ENCODE assay signal across 13 cellular contexts in genomic region chr6:142900467-142900961, GRCh38. TPM values are rescaled to one million over a fixed set of nuclear protein-coding genes. Genes with fewer than 3 reads are reported as not detected.
DNase-seq lines count a peak whose midpoint lies in the region; ATAC-seq and TF ChIP-seq lines count a peak whose summit lies in the region.
"Had no signal": no experiment of that assay in that cellular context is flagged by ENCODE, and none has a peak within 500 bp of the region (broad histone marks: within the 10 kb centered on the region; RNA-seq: fewer than 3 reads in every experiment).

No MANE protein-coding gene starts in this region.

- TF ChIP-seq CTCF in gastroesophageal sphincter (IDR thresholded peaks at IDR 0.05), result no peak
- no peak for TF ChIP-seq CTCF in WTC11 (IDR thresholded peaks at IDR 0.05)

- H3K9me3 Mint-ChIP-seq in activated T-helper 1 cell treated with anti-CD3 and anti-CD28 coated beads, Interleukin-12 subunit alpha, Interleukin-12 subunit beta, Interleukin-2, Interleukin-4 antibody, amounts not matched to agents 30 ng/mL and 10 ng/mL and 1 ng/mL, durations not matched to agents 14 hours and 24 hours and 36 hours, result no peaks in the 10 kb centered on the region
- no peaks in the 10 kb centered on the region for H3K9me3 Mint-ChIP-seq in WTC11
- H3K9me3 Mint-ChIP-seq: stimulated activated memory B cell treated with anti-CD40 and anti-IgM and Interleukin-4, amounts not matched to agents 10 μg/mL and 1 μg/mL and 100 μg/mL, for 72 hours had no signal

- no peak for TF ChIP-seq EP300 in gastroesophageal sphincter (IDR thresholded peaks at IDR 0.05)

- no peak overlapping the region for H3K4me3 ChIP-seq in gastroesophageal sphincter

- POLR2A ChIA-PET in WTC11 (lab: Charles Lee), result no interaction called here

- CTCF ChIA-PET in WTC11 (lab: Charles Lee), result no interaction called here

- peak overlapping the region; percentile 61 for H3K4me3 Mint-ChIP-seq in activated T-helper 1 cell treated with anti-CD3 and anti-CD28 coated beads, Interleukin-12 subunit alpha, Interleukin-12 subunit beta, Interleukin-2, Interleukin-4 antibody, amounts not matched to agents 30 ng/mL and 10 ng/mL and 1 ng/mL, durations not matched to agents 14 hours and 24 hours and 36 hours
- H3K4me3 Mint-ChIP-seq in WTC11, result no peak overlapping the region
- H3K4me3 Mint-ChIP-seq: stimulated activated memory B cell treated with anti-CD40 and anti-IgM and Interleukin-4, amounts not matched to agents 10 μg/mL and 1 μg/mL and 100 μg/mL, for 72 hours had no signal

- peaks cover 52% of the 10 kb centered on the region for H3K4me1 Mint-ChIP-seq in activated T-helper 1 cell treated with anti-CD3 and anti-CD28 coated beads, Interleukin-12 subunit alpha, Interleukin-12 subunit beta, Interleukin-2, Interleukin-4 antibody, amounts not matched to agents 30 ng/mL and 10 ng/mL and 1 ng/mL, durations not matched to agents 14 hours and 24 hours and 36 hours (ENCODE audit: low read depth)
- H3K4me1 Mint-ChIP-seq in WTC11, result peaks cover 20% of the 10 kb centered on the region

- peaks cover 16% of the 10 kb centered on the region for H3K36me3 Mint-ChIP-seq in activated T-helper 1 cell treated with anti-CD3 and anti-CD28 coated beads, Interleukin-12 subunit alpha, Interleukin-12 subunit beta, Interleukin-2, Interleukin-4 antibody, amounts not matched to agents 30 ng/mL and 10 ng/mL and 1 ng/mL, durations not matched to agents 14 hours and 24 hours and 36 hours (ENCODE audit: low read depth)
- no peaks in the 10 kb centered on the region for H3K36me3 Mint-ChIP-seq in WTC11
- H3K36me3 Mint-ChIP-seq: stimulated activated memory B cell treated with anti-CD40 and anti-IgM and Interleukin-4, amounts not matched to agents 10 μg/mL and 1 μg/mL and 100 μg/mL, for 72 hours had no signal

- H3K27me3 ChIP-seq in gastroesophageal sphincter, result no peaks in the 10 kb centered on the region

- H3K4me1 ChIP-seq in gastroesophageal sphincter, result peaks cover 6 to 41% (median 15%) of the 10 kb centered on the region in 3 donors

- peak overlapping the region; percentile 46 for H3K27ac Mint-ChIP-seq in activated T-helper 1 cell treated with anti-CD3 and anti-CD28 coated beads, Interleukin-12 subunit alpha, Interleukin-12 subunit beta, Interleukin-2, Interleukin-4 antibody, amounts not matched to agents 30 ng/mL and 10 ng/mL and 1 ng/mL, durations not matched to agents 14 hours and 24 hours and 36 hours
- H3K27ac Mint-ChIP-seq in WTC11, result no peak overlapping the region
- H3K27ac Mint-ChIP-seq: stimulated activated memory B cell treated with anti-CD40 and anti-IgM and Interleukin-4, amounts not matched to agents 10 μg/mL and 1 μg/mL and 100 μg/mL, for 72 hours had no signal

- H3K9me3 ChIP-seq in gastroesophageal sphincter, result no peaks in the 10 kb centered on the region

- TF ChIP-seq POLR2A in gastroesophageal sphincter (IDR thresholded peaks at IDR 0.05), result no peak

- peak; percentile 37 for ATAC-seq in gastroesophageal sphincter
- ATAC-seq in stimulated activated naive CD8-positive, alpha-beta T cell treated with anti-CD3 and anti-CD28 coated beads, Interleukin-15, Interleukin-2, amounts not matched to agents 100 U/mL and 50 U/mL, for 24 hours, result peak; percentile 44
- no peak for ATAC-seq in GM18858 (IDR thresholded peaks at IDR 0.05; ENCODE audit: unreplicated experiment)
- no peak; the same call in 1 of the 2 replicates for ATAC-seq in WTC11
- no peak for ATAC-seq in GM19035 (IDR thresholded peaks at IDR 0.05; ENCODE audit: unreplicated experiment)
- ATAC-seq: stimulated activated memory B cell treated with anti-CD40 and anti-IgM and Interleukin-4, amounts not matched to agents 10 μg/mL and 1 μg/mL and 100 μg/mL, for 72 hours had no signal

- no peaks in the 10 kb centered on the region for H3K27me3 Mint-ChIP-seq in activated T-helper 1 cell treated with anti-CD3 and anti-CD28 coated beads, Interleukin-12 subunit alpha, Interleukin-12 subunit beta, Interleukin-2, Interleukin-4 antibody, amounts not matched to agents 30 ng/mL and 10 ng/mL and 1 ng/mL, durations not matched to agents 14 hours and 24 hours and 36 hours (ENCODE audit: insufficient read depth)
- H3K27me3 Mint-ChIP-seq in WTC11 (ENCODE audit: low read depth), result no peaks in the 10 kb centered on the region
- H3K27me3 Mint-ChIP-seq: stimulated activated memory B cell treated with anti-CD40 and anti-IgM and Interleukin-4, amounts not matched to agents 10 μg/mL and 1 μg/mL and 100 μg/mL, for 72 hours had no signal

- H3K36me3 ChIP-seq in gastroesophageal sphincter, result no peaks in the 10 kb centered on the region

- H3K27ac ChIP-seq in gastroesophageal sphincter, result peak overlapping the region in 3 of 4 donors; percentile 18 to 49 (median 44)

- 0 to 31% methylated on average over 1 to 6 of the region's 6 CpGs for WGBS in gastroesophageal sphincter (ENCODE audit: low coverage in 1 of 2), 2 donors

- peak; percentile 55 for DNase-seq in activated CD4-positive, alpha-beta T cell treated with anti-CD3 and anti-CD28 coated beads, Interleukin-2, amount 50 U/mL, for 1 hour
- DNase-seq in activated CD4-positive, alpha-beta T cell treated with anti-CD3 and anti-CD28 coated beads for 1 hour, result no peak
- no peak for DNase-seq in activated T-helper 1 cell treated with anti-CD3 and anti-CD28 coated beads, Interleukin-12 subunit alpha, Interleukin-12 subunit beta, Interleukin-2, Interleukin-4 antibody, amounts not matched to agents 30 ng/mL and 10 ng/mL and 1 ng/mL, durations not matched to agents 14 hours and 24 hours and 36 hours (ENCODE audit: low spot score)
- DNase-seq in stimulated activated naive CD8-positive, alpha-beta T cell treated with anti-CD3 and anti-CD28 coated beads, Interleukin-15, Interleukin-2, amounts not matched to agents 100 U/mL and 50 U/mL, for 24 hours, result peak; percentile 34
- no peak for DNase-seq in WTC11 (ENCODE audit: low spot score)
- DNase-seq: GF-D8, mammary epithelial cell, NCI-H2171, RPMI8226 had no signal

- intact Hi-C loops in activated T-helper 1 cell treated with anti-CD3 and anti-CD28 coated beads, Interleukin-12 subunit alpha, Interleukin-12 subunit beta, Interleukin-2, Interleukin-4 antibody, amounts not matched to agents 30 ng/mL and 10 ng/mL and 1 ng/mL, durations not matched to agents 14 hours and 24 hours and 36 hours (cut with micrococcal nuclease), result no loop called here

TF ChIP-seq in WTC11, 78 proteins besides CTCF, POLR2A, EP300 and RAD21:
- TF ChIP-seq NR3C1 (CRISPR knock-in tag; conservative IDR thresholded peaks at IDR 0.05; ENCODE audit: low read depth) (no peak), ZNF671 (CRISPR knock-in tag; IDR thresholded peaks at IDR 0.05) (no peak)
- TF ChIP-seq, protein P1, sequence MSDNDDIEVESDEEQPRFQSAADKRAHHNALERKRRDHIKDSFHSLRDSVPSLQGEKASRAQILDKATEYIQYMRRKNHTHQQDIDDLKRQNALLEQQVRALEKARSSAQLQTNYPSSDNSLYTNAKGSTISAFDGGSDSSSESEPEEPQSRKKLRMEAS (CRISPR knock-in tag; IDR thresholded peaks at IDR 0.05), result no peak

RNA-seq across cellular contexts. Expression of gene HIVEP2, which starts 44.5 kb away (rescaled TPM):
- total RNA-seq in activated T-helper 1 cell treated with anti-CD3 and anti-CD28 coated beads, Interleukin-12 subunit alpha, Interleukin-12 subunit beta, Interleukin-2, Interleukin-4 antibody, amounts not matched to agents 30 ng/mL and 10 ng/mL and 1 ng/mL, durations not matched to agents 14 hours and 24 hours and 36 hours, result 33.9 and 38.4 TPM in 2 replicates
- 10 to 100 TPM; 17.1 to 28.1 (median 24.9) TPM for total RNA-seq in gastroesophageal sphincter
- total RNA-seq in WTC11 (2021), result 8.6 to 11.5 TPM (median 9.1 TPM) in 3 replicates

Comparison
In these comparisons a context has a peak if more than half of its experiments do, and no peak if none do; other contexts are left out.
1. DNase-seq: peak in activated CD4-positive, alpha-beta T cell treated with anti-CD3 and anti-CD28 coated beads, Interleukin-2, amount 50 U/mL, for 1 hour (single experiment) and stimulated activated naive CD8-positive, alpha-beta T cell treated with anti-CD3 and anti-CD28 coated beads, Interleukin-15, Interleukin-2, amounts not matched to agents 100 U/mL and 50 U/mL, for 24 hours (single experiment); none in activated CD4-positive, alpha-beta T cell treated with anti-CD3 and anti-CD28 coated beads for 1 hour (single experiment), activated T-helper 1 cell treated with anti-CD3 and anti-CD28 coated beads, Interleukin-12 subunit alpha, Interleukin-12 subunit beta, Interleukin-2, Interleukin-4 antibody, amounts not matched to agents 30 ng/mL and 10 ng/mL and 1 ng/mL, durations not matched to agents 14 hours and 24 hours and 36 hours (single experiment) and WTC11 (single experiment).
2. ATAC-seq: peak in gastroesophageal sphincter (single experiment) and stimulated activated naive CD8-positive, alpha-beta T cell treated with anti-CD3 and anti-CD28 coated beads, Interleukin-15, Interleukin-2, amounts not matched to agents 100 U/mL and 50 U/mL, for 24 hours (single experiment); none in GM18858 (single experiment), WTC11 (single experiment) and GM19035 (single experiment).